Comparison of ENCODE assay signal across 29 cellular contexts in the genomic region with DNA sequence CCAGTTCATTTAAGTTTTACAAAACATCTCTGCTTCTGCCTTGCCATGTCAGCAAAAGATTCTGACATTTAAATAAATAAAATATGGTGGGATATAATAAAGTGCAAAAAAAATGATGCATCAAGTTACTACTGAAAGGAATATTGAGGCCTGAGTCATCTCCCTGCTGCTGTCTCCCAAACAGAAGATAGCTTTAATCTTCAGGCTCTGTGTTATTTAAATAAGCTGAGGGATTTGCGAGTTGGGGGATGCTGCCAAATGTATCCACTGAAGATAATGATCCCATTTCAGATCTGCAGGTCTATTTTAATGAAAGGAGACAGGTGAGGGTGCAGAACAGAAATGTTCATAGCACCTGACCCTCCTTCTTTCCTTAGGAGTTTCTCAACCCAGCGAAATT.
"Had no signal": no experiment of that assay in that cellular context is flagged by ENCODE, and none has a peak within 500 bp of the region (broad histone marks: within the 10 kb centered on the region; RNA-seq: fewer than 3 reads in every experiment).

No MANE protein-coding gene starts in this region.

- DNase-seq: activated CD4-positive, alpha-beta T cell treated with anti-CD3 and anti-CD28 coated beads, Interleukin-2, amount 10 ng/mL, durations not matched to agents 24 days and 14 days; activated CD4-positive, CD25-positive, alpha-beta regulatory T cell treated with anti-CD3 and anti-CD28 coated beads, Interleukin-2, amount 50 U/mL, for 72 hours; activated naive CD8-positive, alpha-beta T cell treated with anti-CD3 and anti-CD28 coated beads, Interleukin-2, amount 50 U/mL, for 24 hours; activated T-cell treated with anti-CD3 and anti-CD28 coated beads, Interleukin-2, amount 50 U/mL, for 48 hours; amygdala; central memory CD4-positive, alpha-beta T cell; effector CD4-positive, alpha-beta T cell; esophagus squamous epithelium; foreskin melanocyte; heart right ventricle; kidney glomerular epithelial cell; lower lobe of right lung; mesenchymal stem cell; occipital lobe; psoas muscle; spleen; stimulated activated naive CD4-positive, alpha-beta T cell; T-helper 2 cell had no signal

- ATAC-seq: heart right ventricle, left lobe of liver, lower lobe of right lung, psoas muscle had no signal

- H3K36me3 ChIP-seq: breast epithelium, esophagus squamous epithelium, heart right ventricle, lower lobe of right lung, spleen, tibial nerve had no signal

- H3K4me1 Mint-ChIP-seq: activated naive CD4-positive, alpha-beta T cell treated with anti-CD3 and anti-CD28 coated beads, Interleukin-2, amount 50 U/mL, for 24 hours; neural crest cell had no signal

- H3K27me3 Mint-ChIP-seq: activated CD4-positive, alpha-beta T cell treated with anti-CD3 and anti-CD28 coated beads, Interleukin-2, amount 10 ng/mL, durations not matched to agents 24 days and 14 days; activated CD8-positive, alpha-beta T cell treated with anti-CD3 and anti-CD28 coated beads for 36 hours; activated naive CD4-positive, alpha-beta T cell treated with anti-CD3 and anti-CD28 coated beads, Interleukin-2, amount 50 U/mL, for 24 hours; activated naive CD8-positive, alpha-beta T cell treated with anti-CD3 and anti-CD28 coated beads, Interleukin-2, amount 50 U/mL, for 24 hours; dendritic cell treated with granulocyte-macrophage colony-stimulating factor and Interleukin-4, amounts not matched to agents 40 ng/mL and 50 ng/mL, for 4 days had no signal

- H3K27me3 ChIP-seq: breast epithelium, heart right ventricle, spleen, tibial nerve had no signal

- H3K4me3 ChIP-seq: breast epithelium, esophagus squamous epithelium, heart right ventricle, lower lobe of right lung, psoas muscle, spleen, tibial nerve had no signal

- H3K27ac ChIP-seq: breast epithelium, epithelial cell of prostate, esophagus squamous epithelium, heart right ventricle, lower lobe of right lung, parathyroid adenoma, psoas muscle, spleen, tibial nerve had no signal

- H3K9me3 Mint-ChIP-seq: activated CD8-positive, alpha-beta T cell treated with anti-CD3 and anti-CD28 coated beads for 36 hours; activated naive CD4-positive, alpha-beta T cell treated with anti-CD3 and anti-CD28 coated beads, Interleukin-2, amount 50 U/mL, for 24 hours; dendritic cell treated with granulocyte-macrophage colony-stimulating factor and Interleukin-4, amounts not matched to agents 40 ng/mL and 50 ng/mL, for 4 days; neural crest cell had no signal

- H3K4me3 Mint-ChIP-seq: activated CD4-positive, alpha-beta T cell treated with anti-CD3 and anti-CD28 coated beads, Interleukin-2, amount 10 ng/mL, durations not matched to agents 24 days and 14 days; activated CD8-positive, alpha-beta T cell treated with anti-CD3 and anti-CD28 coated beads for 36 hours; activated naive CD4-positive, alpha-beta T cell treated with anti-CD3 and anti-CD28 coated beads, Interleukin-2, amount 50 U/mL, for 24 hours; activated naive CD8-positive, alpha-beta T cell treated with anti-CD3 and anti-CD28 coated beads, Interleukin-2, amount 50 U/mL, for 24 hours; dendritic cell treated with granulocyte-macrophage colony-stimulating factor and Interleukin-4, amounts not matched to agents 40 ng/mL and 50 ng/mL, for 4 days; neural crest cell had no signal

- H3K27ac Mint-ChIP-seq: activated CD4-positive, alpha-beta T cell treated with anti-CD3 and anti-CD28 coated beads, Interleukin-2, amount 10 ng/mL, durations not matched to agents 24 days and 14 days; activated CD8-positive, alpha-beta T cell treated with anti-CD3 and anti-CD28 coated beads for 36 hours; activated naive CD4-positive, alpha-beta T cell treated with anti-CD3 and anti-CD28 coated beads, Interleukin-2, amount 50 U/mL, for 24 hours; activated naive CD8-positive, alpha-beta T cell treated with anti-CD3 and anti-CD28 coated beads, Interleukin-2, amount 50 U/mL, for 24 hours; activated T-helper 2 cell treated with anti-CD3 and anti-CD28 coated beads, Interferon-gamma antibody, Interleukin-2, Interleukin-4, amounts not matched to agents 10 μg/mL and 5 μg/mL and 100 μg/mL, durations not matched to agents 14 hours and 24 hours and 36 hours; dendritic cell treated with granulocyte-macrophage colony-stimulating factor and Interleukin-4, amounts not matched to agents 40 ng/mL and 50 ng/mL, for 4 days had no signal

- H3K36me3 Mint-ChIP-seq: activated naive CD4-positive, alpha-beta T cell treated with anti-CD3 and anti-CD28 coated beads, Interleukin-2, amount 50 U/mL, for 24 hours; naive thymus-derived CD8-positive, alpha-beta T cell had no signal

- H3K9me3 ChIP-seq: breast epithelium, esophagus squamous epithelium, heart right ventricle, lower lobe of right lung, psoas muscle, spleen, tibial nerve had no signal

- H3K9ac ChIP-seq: parathyroid adenoma had no signal

- H3K4me1 ChIP-seq: breast epithelium, lower lobe of right lung, parathyroid adenoma, psoas muscle, spleen had no signal
